Comparison of ENCODE assay signal across 9 cellular contexts in genomic region chr17:64384253-64385186, GRCh38. TPM values are rescaled to one million over a fixed set of nuclear protein-coding genes. Genes with fewer than 3 reads are reported as not detected.
DNase-seq lines count a peak whose midpoint lies in the region; ATAC-seq and TF ChIP-seq lines count a peak whose summit lies in the region.
"Had no signal": no experiment of that assay in that cellular context is flagged by ENCODE, and none has a peak within 500 bp of the region (broad histone marks: within the 10 kb centered on the region; RNA-seq: fewer than 3 reads in every experiment).

No MANE protein-coding gene starts in this region.

- peaks cover 26% of the 10 kb centered on the region for H3K4me1 Mint-ChIP-seq in activated T-cell treated with anti-CD3 and anti-CD28 coated beads, Interleukin-2, amount 50 U/mL, for 4 hours (ENCODE audit: low read depth)
- peaks cover 76% of the 10 kb centered on the region for H3K4me1 Mint-ChIP-seq in activated naive CD8-positive, alpha-beta T cell treated with anti-CD3 and anti-CD28 coated beads for 36 hours
- peaks cover 9% of the 10 kb centered on the region; the same call in 1 of the 3 replicates for H3K4me1 Mint-ChIP-seq in GM23338

- H3K9me3 ChIP-seq in left lung (no peaks in the 10 kb centered on the region), thyroid gland (no peaks in the 10 kb centered on the region)

- H3K27ac ChIP-seq in left lung (peak overlapping the region; percentile 30 to 99), thyroid gland (peak overlapping the region in 2 of 3 donors; percentile 47 to 84), GM23338 (ENCODE audit: low read depth) (no peak overlapping the region)

- no peaks in the 10 kb centered on the region for H3F3A ChIP-seq in GM23338 (replicated peaks; ENCODE audit: low read depth)

- H3K4me1 ChIP-seq in left lung = peaks cover 11 to 97% of the 10 kb centered on the region in 2 donors
- H3K4me1 ChIP-seq in thyroid gland = peaks cover 4 to 28% of the 10 kb centered on the region in 2 donors
- H3K4me1 ChIP-seq in GM23338 (ENCODE audit: insufficient read depth) = no peaks in the 10 kb centered on the region

- H3K36me3 Mint-ChIP-seq in activated T-cell treated with anti-CD3 and anti-CD28 coated beads, Interleukin-2, amount 50 U/mL, for 4 hours (ENCODE audit: insufficient read depth) = peaks cover 5% of the 10 kb centered on the region
- peaks cover 56% of the 10 kb centered on the region for H3K36me3 Mint-ChIP-seq in activated naive CD8-positive, alpha-beta T cell treated with anti-CD3 and anti-CD28 coated beads for 36 hours
- H3K36me3 Mint-ChIP-seq in GM23338 (ENCODE audit: low read depth) = no peaks in the 10 kb centered on the region

- H3K9me3 Mint-ChIP-seq in activated T-cell treated with anti-CD3 and anti-CD28 coated beads, Interleukin-2, amount 50 U/mL, for 4 hours = no peaks in the 10 kb centered on the region
- H3K9me3 Mint-ChIP-seq in activated naive CD8-positive, alpha-beta T cell treated with anti-CD3 and anti-CD28 coated beads for 36 hours = no peaks in the 10 kb centered on the region
- no peaks in the 10 kb centered on the region; the same call in 2 of the 3 replicates for H3K9me3 Mint-ChIP-seq in GM23338

- peak overlapping the region; percentile 31 for H3K4me3 Mint-ChIP-seq in activated T-cell treated with anti-CD3 and anti-CD28 coated beads, Interleukin-2, amount 50 U/mL, for 4 hours
- peak overlapping the region; percentile 87 for H3K4me3 Mint-ChIP-seq in activated naive CD8-positive, alpha-beta T cell treated with anti-CD3 and anti-CD28 coated beads for 36 hours
- no peak overlapping the region for H3K4me3 Mint-ChIP-seq in GM23338

- DNase-seq in activated T-cell treated with anti-CD3 and anti-CD28 coated beads, Interleukin-2, amount 50 U/mL, for 4 hours = no peak
- DNase-seq in activated T-cell treated with anti-CD3 and anti-CD28 coated beads, Interleukin-2, amount 50 U/mL, for 48 hours = no peak
- DNase-seq in activated naive CD8-positive, alpha-beta T cell treated with anti-CD3 and anti-CD28 coated beads for 36 hours = peak; percentile 33
- DNase-seq in left lung (no peak), thyroid gland (peak in 1 of 2 donors; percentile 12), GM23338 (ENCODE audit: low spot score) (no peak), DMS 273 (lab: John Stamatoyannopoulos, UW; ENCODE audit: unreplicated experiment) (no peak), occipital lobe (lab: John Stamatoyannopoulos, UW) (no peak)

- H3K27me3 Mint-ChIP-seq in activated T-cell treated with anti-CD3 and anti-CD28 coated beads, Interleukin-2, amount 50 U/mL, for 4 hours (ENCODE audit: low read depth) = peaks cover 2% of the 10 kb centered on the region
- H3K27me3 Mint-ChIP-seq in activated naive CD8-positive, alpha-beta T cell treated with anti-CD3 and anti-CD28 coated beads for 36 hours = no peaks in the 10 kb centered on the region
- H3K27me3 Mint-ChIP-seq in GM23338 (ENCODE audit: insufficient read depth, low read depth, poor library complexity) = peaks cover 14% of the 10 kb centered on the region

- H3K79me2 ChIP-seq in GM23338 (replicated peaks; ENCODE audit: insufficient read depth) = no peaks in the 10 kb centered on the region

- TF ChIP-seq POLR2A in thyroid gland (IDR thresholded peaks at IDR 0.05) = no peak

- no peak overlapping the region for H3K4me2 ChIP-seq in GM23338

- H3K9me2 ChIP-seq in GM23338 (ENCODE audit: insufficient read depth) = no peaks in the 10 kb centered on the region

- H3K27ac Mint-ChIP-seq in activated naive CD8-positive, alpha-beta T cell treated with anti-CD3 and anti-CD28 coated beads for 36 hours = peak overlapping the region; percentile 96
- H3K27ac Mint-ChIP-seq in GM23338 = no peak overlapping the region

- peak; percentile 39 to 49 for ATAC-seq in activated T-cell treated with anti-CD3 and anti-CD28 coated beads, Interleukin-2, amount 50 U/mL, for 4 hours
- ATAC-seq in left lung = no peak
- no peak for ATAC-seq in GM23338

- TF ChIP-seq CTCF in left lung (IDR thresholded peaks at IDR 0.05) (no peak), thyroid gland (IDR thresholded peaks at IDR 0.05) (no peak), GM23338 (conservative IDR thresholded peaks at IDR 0.05; ENCODE audit: low read depth in 2 of 2) (no peak)

- no peaks in the 10 kb centered on the region for H4K20me1 ChIP-seq in GM23338 (replicated peaks; ENCODE audit: insufficient read depth)

- 59 to 67% methylated on average over 7 of the region's 7 CpGs for WGBS in thyroid gland, 2 donors

- H3K4me3 ChIP-seq in left lung (peak overlapping the region in 1 of 2 donors; percentile 45), thyroid gland (replicated peaks in 1 of 3) (no peak overlapping the region), GM23338 (no peak overlapping the region)

- H3K27me3 ChIP-seq in left lung = no peaks in the 10 kb centered on the region
- H3K27me3 ChIP-seq in thyroid gland = no peaks in the 10 kb centered on the region
- no peaks in the 10 kb centered on the region for H3K27me3 ChIP-seq in GM23338 (ENCODE audit: insufficient read depth)

- intact Hi-C loops in left lung (cut with DNase I) (no loop called here), thyroid gland (cut with DNase I) (no loop called here)

- no peak overlapping the region for H2AFZ ChIP-seq in GM23338

- H3K36me3 ChIP-seq in left lung = peaks cover 0 to 7% of the 10 kb centered on the region in 2 donors
- H3K36me3 ChIP-seq in thyroid gland = no peaks in the 10 kb centered on the region
- no peaks in the 10 kb centered on the region for H3K36me3 ChIP-seq in GM23338 (ENCODE audit: insufficient read depth)

TF ChIP-seq in GM23338, 12 proteins besides CTCF, POLR2A, EP300 and RAD21 (continues in another document):
- no peak for TF ChIP-seq ZNF462 (CRISPR knock-in tag; IDR thresholded peaks at IDR 0.05)
- no peak for TF ChIP-seq STAT1 (IDR thresholded peaks at IDR 0.05; ENCODE audit: unreplicated experiment)
- TF ChIP-seq ZNF331 (CRISPR knock-in tag; IDR thresholded peaks at IDR 0.05; ENCODE audit: low read depth) = no peak
- no peak for TF ChIP-seq EZH2 (IDR thresholded peaks at IDR 0.05; ENCODE audit: low read depth, unreplicated experiment)
- no peak for TF ChIP-seq JUNB (IDR thresholded peaks at IDR 0.05; ENCODE audit: unreplicated experiment)

RNA-seq across cellular contexts. Expression of gene PECAM1, which starts 6.1 kb away (rescaled TPM):
- total RNA-seq in activated T-cell treated with anti-CD3 and anti-CD28 coated beads, Interleukin-2, amount 50 U/mL, for 4 hours = 10 to 100 TPM in 1 of 3 donors, 1 to 10 TPM in 2; 1.8 to 10.0 (median 9.1) TPM
- total RNA-seq in activated naive CD8-positive, alpha-beta T cell treated with anti-CD3 and anti-CD28 coated beads for 36 hours = 10 to 100 TPM; 35.6 to 37.6 TPM
- 100 to 1,000 TPM; 308 to 476 TPM for total RNA-seq in left lung
- 100 to 1,000 TPM in 2 of 4 donors, 10 to 100 TPM in 2; 59.1 to 184 (median 101) TPM for total RNA-seq in thyroid gland
- total RNA-seq in GM23338 (2014; rRNA removed; shearing (Covaris generic)) = 0.04 TPM in 1 of 2 replicates, not detected in the other
- polyA plus RNA-seq in GM23338 (2016; fragmentation: Nextera tagmentation; extraction: Ambion mirVana) = not detected in 2 replicates
- total RNA-seq in occipital lobe = 7.2 TPM
- polyA plus RNA-seq: neural cell had no signal

Comparison
In these comparisons a context has a peak if more than half of its experiments do, and no peak if none do; other contexts are left out.
1. ATAC-seq: peak in activated T-cell treated with anti-CD3 and anti-CD28 coated beads, Interleukin-2, amount 50 U/mL, for 4 hours (2 of 2); none in left lung (single experiment) and GM23338 (single experiment).